ENCODE assay signal across 8 cellular contexts in genomic region chr17:27333410-27333980, GRCh38. TPM values are rescaled to one million over a fixed set of nuclear protein-coding genes. Genes with fewer than 3 reads are reported as not detected.
DNase-seq lines count a peak whose midpoint lies in the region; ATAC-seq, FAIRE-seq and TF ChIP-seq lines count a peak whose summit lies in the region.

No MANE protein-coding gene starts in this region.

- FAIRE-seq in endothelial cell of umbilical vein (lab: Jason Lieb, UNC) (no peak), small intestine (lab: Jason Lieb, UNC) (no peak)

- CTCF ChIA-PET in endothelial cell of umbilical vein (lab: Charles Lee) = interaction anchor here (0.8 to 2.8 kb wide), 27 partner anchors 8 to 269 kb away, joined by 3 to 88 read pairs (median 5); partner anchors contain the start of gene WSB1

- H3K27me3 ChIP-seq in GM06990 (replicated peaks; ENCODE audit: control insufficient read depth, insufficient read depth, low read length) (no peaks in the 10 kb centered on the region), endothelial cell of umbilical vein (ENCODE audit: control insufficient read depth in 2 of 2, insufficient read depth in 2 of 2, low read length in 2 of 2) (no peaks in the 10 kb centered on the region), parathyroid adenoma (ENCODE audit: control insufficient read depth, insufficient read depth, low read length) (no peaks in the 10 kb centered on the region), small intestine (ENCODE audit: control insufficient read depth in 2 of 2, insufficient read depth in 2 of 2, low read length in 2 of 2) (no peaks in the 10 kb centered on the region)

- H3K79me2 ChIP-seq in endothelial cell of umbilical vein (ENCODE audit: control insufficient read depth, insufficient read depth, low read length) = no peaks in the 10 kb centered on the region
- H3K79me2 ChIP-seq in parathyroid adenoma = no peaks in the 10 kb centered on the region

- H3K9me3 ChIP-seq in endothelial cell of umbilical vein (replicated peaks; ENCODE audit: control insufficient read depth, insufficient read depth, low read length) (no peaks in the 10 kb centered on the region), parathyroid adenoma (ENCODE audit: control insufficient read depth, low read length) (no peaks in the 10 kb centered on the region), small intestine (ENCODE audit: control insufficient read depth, low read depth) (no peaks in the 10 kb centered on the region)

- no peak for TF ChIP-seq POLR2A in endothelial cell of umbilical vein (IDR thresholded peaks at IDR 0.05; ENCODE audit: low read depth, low read length)

- no peaks in the 10 kb centered on the region for H3K36me3 ChIP-seq in GM06990 (ENCODE audit: control insufficient read depth, insufficient read depth, low read length)
- H3K36me3 ChIP-seq in endothelial cell of umbilical vein (ENCODE audit: control insufficient read depth in 2 of 2, extremely low read depth in 1 of 2, insufficient read depth in 2 of 2, low read length in 2 of 2) = no peaks in the 10 kb centered on the region
- no peaks in the 10 kb centered on the region for H3K36me3 ChIP-seq in parathyroid adenoma (ENCODE audit: control insufficient read depth, insufficient read depth, low read length)
- no peaks in the 10 kb centered on the region for H3K36me3 ChIP-seq in small intestine (ENCODE audit: control insufficient read depth in 2 of 2, insufficient read depth in 2 of 2, low read length in 2 of 2)

- no peaks in the 10 kb centered on the region for H3K27me3 Mint-ChIP-seq in T-helper 2 cell treated with Interferon-gamma antibody and Interleukin-4, amounts not matched to agents 5 μg/mL and 100 μg/mL, for 36 hours (ENCODE audit: low read depth)

- H3K4me1 ChIP-seq in endothelial cell of umbilical vein (ENCODE audit: control insufficient read depth, extremely low read depth, insufficient read depth, low read length) (peaks cover 16% of the 10 kb centered on the region), parathyroid adenoma (peaks cover 13% of the 10 kb centered on the region), small intestine (ENCODE audit: control insufficient read depth in 2 of 2, insufficient read depth in 1 of 2, low read depth in 1 of 2, low read length in 1 of 2) (peaks cover 0 to 6% of the 10 kb centered on the region in 2 donors)

- peak overlapping the region; percentile 70 for H3K9ac ChIP-seq in endothelial cell of umbilical vein (replicated peaks; ENCODE audit: extremely low read depth, insufficient read depth, low read length)
- peak overlapping the region; percentile 87 for H3K9ac ChIP-seq in parathyroid adenoma

- H3K27ac Mint-ChIP-seq in T-helper 2 cell treated with Interferon-gamma antibody and Interleukin-4, amounts not matched to agents 5 μg/mL and 100 μg/mL, for 36 hours = peak overlapping the region; percentile 60

- intact Hi-C loops in endothelial cell of umbilical vein (cut with micrococcal nuclease) = loop anchor here (1.0 to 2.0 kb wide), 8 partner anchors 10 to 268 kb away; partner anchors contain the start of gene WSB1

- H3K9me1 ChIP-seq in endothelial cell of umbilical vein (replicated peaks; ENCODE audit: control insufficient read depth, extremely low read depth, insufficient read depth, low read length) = no peaks in the 10 kb centered on the region

- ATAC-seq in HG02571 (IDR thresholded peaks at IDR 0.05; ENCODE audit: unreplicated experiment) (no peak), GM21367 (IDR thresholded peaks at IDR 0.05; ENCODE audit: unreplicated experiment) (no peak)

- TSS peak; percentile 50 for BruUV-seq in endothelial cell of umbilical vein (replicated peaks; lab: Mats Ljungman, UMichigan)

- POLR2A ChIA-PET in endothelial cell of umbilical vein (lab: Charles Lee) = interaction anchor here (1.0 to 1.6 kb wide), 4 partner anchors 19 to 92 kb away, joined by 3 to 7 read pairs (median 4); partner anchors contain the start of gene WSB1

- H3K4me3 ChIP-seq in GM06990 (replicated peaks; ENCODE audit: low read depth, low read length) (peak overlapping the region; percentile 57), endothelial cell of umbilical vein (replicated peaks in 1 of 3; ENCODE audit: insufficient read depth in 1 of 3, low read depth in 1 of 3, low read length in 3 of 3) (peak overlapping the region; percentile 3 to 65 (median 17)), parathyroid adenoma (ENCODE audit: low read depth, low read length) (peak overlapping the region; percentile 73), small intestine (ENCODE audit: low read depth in 1 of 2, low read length in 2 of 2) (peak overlapping the region in 1 of 2 donors; percentile 53)

- peak overlapping the region; percentile 73 for H3K27ac ChIP-seq in endothelial cell of umbilical vein (ENCODE audit: insufficient read depth, low read depth, low read length)
- H3K27ac ChIP-seq in parathyroid adenoma = peak overlapping the region; percentile 98
- H3K27ac ChIP-seq in small intestine (ENCODE audit: low read depth in 1 of 2, low read length in 1 of 2) = peak overlapping the region in 1 of 2 donors; percentile 97

- TF ChIP-seq CTCF in GM06990 (IDR thresholded peaks at IDR 0.05; ENCODE audit: insufficient read depth, low read length, poor library complexity, severe bottlenecking) (no peak), endothelial cell of umbilical vein (IDR thresholded peaks at IDR 0.05; ENCODE audit: extremely low read depth in 1 of 2, insufficient read depth in 1 of 2, low read depth in 1 of 2, low read length in 2 of 2) (no peak), parathyroid adenoma (IDR thresholded peaks at IDR 0.05) (no peak)

- H3K9me3 Mint-ChIP-seq in T-helper 2 cell treated with Interferon-gamma antibody and Interleukin-4, amounts not matched to agents 5 μg/mL and 100 μg/mL, for 36 hours = no peaks in the 10 kb centered on the region

- no peak for DNase-seq in GM06990 (ENCODE audit: extremely low read depth, insufficient read length)
- peak; percentile 28 for DNase-seq in T-helper 2 cell treated with Interferon-gamma antibody and Interleukin-4, amounts not matched to agents 5 μg/mL and 100 μg/mL, for 36 hours (ENCODE audit: low spot score)
- no peak for DNase-seq in endothelial cell of umbilical vein (ENCODE audit: low read depth, low spot score)
- DNase-seq in small intestine = no peak
- no peak for DNase-seq in NCI-H1092 treated with DMSO at 0.1 percent for 48 hours (lab: John Stamatoyannopoulos, UW)

- no peaks in the 10 kb centered on the region for H3K36me3 Mint-ChIP-seq in T-helper 2 cell treated with Interferon-gamma antibody and Interleukin-4, amounts not matched to agents 5 μg/mL and 100 μg/mL, for 36 hours (ENCODE audit: low read depth)

- 46 to 53% (median 53%) methylated on average over 11 of the region's 11 CpGs for WGBS in small intestine, 3 donors

- H3K4me1 Mint-ChIP-seq in T-helper 2 cell treated with Interferon-gamma antibody and Interleukin-4, amounts not matched to agents 5 μg/mL and 100 μg/mL, for 36 hours (ENCODE audit: low read depth) = peaks cover 18% of the 10 kb centered on the region

- H3K4me3 Mint-ChIP-seq in T-helper 2 cell treated with Interferon-gamma antibody and Interleukin-4, amounts not matched to agents 5 μg/mL and 100 μg/mL, for 36 hours = peak overlapping the region; percentile 77

- H4K20me1 ChIP-seq in endothelial cell of umbilical vein (replicated peaks; ENCODE audit: control insufficient read depth, extremely low read depth, insufficient read depth, low read length) = no peaks in the 10 kb centered on the region

- H3K4me2 ChIP-seq in endothelial cell of umbilical vein (ENCODE audit: insufficient read depth, low read length) = peak overlapping the region; percentile 87
- H3K4me2 ChIP-seq in parathyroid adenoma (ENCODE audit: low read length) = peak overlapping the region; percentile 85

- H2AFZ ChIP-seq in endothelial cell of umbilical vein (ENCODE audit: low read depth, low read length) = peak overlapping the region; percentile 41
- H2AFZ ChIP-seq in parathyroid adenoma = peak overlapping the region; percentile 100

- dilution Hi-C loops in endothelial cell of umbilical vein (cut with MboI; ENCODE audit: extremely low pct_ligation_motif_present, low sequenced_read_pairs) = no loop called here

TF ChIP-seq in endothelial cell of umbilical vein, 7 proteins besides CTCF, POLR2A, EP300 and RAD21:
- TF ChIP-seq MAX (IDR thresholded peaks at IDR 0.05; ENCODE audit: insufficient read depth, insufficient read length) (no peak), JUN (IDR thresholded peaks at IDR 0.05; ENCODE audit: borderline replicate concordance, insufficient read depth, insufficient read length, low read depth) (no peak), MYC (IDR thresholded peaks at IDR 0.05; ENCODE audit: low read depth, low read length) (no peak), FOS (IDR thresholded peaks at IDR 0.05; ENCODE audit: borderline replicate concordance, insufficient read depth, low read length) (no peak), EZH2 (IDR thresholded peaks at IDR 0.05; ENCODE audit: borderline replicate concordance, low read depth, low read length, severe bottlenecking) (no peak), GATA2 (IDR thresholded peaks at IDR 0.05; ENCODE audit: insufficient read depth, insufficient read length, low read depth, low read length) (no peak), POLR2AphosphoS5 (IDR thresholded peaks at IDR 0.05; ENCODE audit: insufficient read depth, low read depth, low read length) (no peak)

RNA-seq across cellular contexts. Expression of gene WSB1, which starts 39.6 kb away (rescaled TPM):
- 334 and 471 TPM in 2 replicates for total RNA-seq in endothelial cell of umbilical vein
- 736 and 750 TPM in 2 replicates for polyA plus RNA-seq in endothelial cell of umbilical vein
- 205 and 437 TPM in 2 replicates for polyA plus RNA-seq in endothelial cell of umbilical vein (2011; cell fraction: cytosol; rRNA removed)
- 2,468 and 4,773 TPM in 2 replicates for polyA plus RNA-seq in endothelial cell of umbilical vein (2011; cell fraction: nucleus; rRNA removed)
- 242 and 354 TPM in 2 replicates for polyA plus RNA-seq in endothelial cell of umbilical vein (2012)
- polyA minus RNA-seq in endothelial cell of umbilical vein = 520 and 546 TPM in 2 replicates
- polyA minus RNA-seq in endothelial cell of umbilical vein (2011; cell fraction: cytosol; rRNA and poly(A)+ RNA removed) = 12.8 TPM
- polyA minus RNA-seq in endothelial cell of umbilical vein (2011; cell fraction: nucleus; rRNA and poly(A)+ RNA removed) = 507 and 650 TPM in 2 replicates
- polyA plus RNA-seq in small intestine = 10 to 100 TPM; 28.9 to 56.3 (median 32.2) TPM
